In genomic region chr2:155372969-155373368, GRCh38 we compare ENCODE assay signal across 8 cellular contexts.
A peak's percentile ranks its signal among the peaks of the same experiment; 100 is the strongest.
DNase-seq lines count a peak whose midpoint lies in the region; ATAC-seq and TF ChIP-seq lines count a peak whose summit lies in the region.

No MANE protein-coding gene starts in this region.

- TF ChIP-seq CTCF in MCF 10A (IDR thresholded peaks at IDR 0.05; ENCODE audit: unreplicated experiment) (peak; percentile 32), breast epithelium (IDR thresholded peaks at IDR 0.05) (no peak), endodermal cell (conservative IDR thresholded peaks at IDR 0.05) (peak; percentile 74), upper lobe of right lung (IDR thresholded peaks at IDR 0.05) (peak; percentile 13)

- WGBS in endodermal cell (ENCODE audit: insufficient coverage in 1 of 2, insufficient read length in 1 of 2), 2 experiments, result 80 to 94% methylated on average over 1 of the region's 2 CpGs

- H3K4me3 ChIP-seq in breast epithelium (no peak overlapping the region), endodermal cell (ENCODE audit: low read length) (no peak overlapping the region), upper lobe of right lung (no peak overlapping the region)

- CTCF ChIA-PET in MCF 10A (lab: Yijun Ruan, JAX), result interaction anchor here (0.6 to 1.9 kb wide), 12 partner anchors 9 to 1955 kb away, joined by 3 to 9 read pairs (median 4); no protein-coding TSS in a partner anchor

- H3K27ac ChIP-seq in breast epithelium (no peak overlapping the region), endodermal cell (ENCODE audit: low read depth, low read length) (no peak overlapping the region), upper lobe of right lung (no peak overlapping the region)

- DNase-seq in MCF 10A (ENCODE audit: unreplicated experiment) (peak; percentile 33), breast epithelium (ENCODE audit: low spot score in 2 of 2) (no peak), NOMO-1 treated with DMSO at 0.1 percent for 48 hours (lab: John Stamatoyannopoulos, UW; ENCODE audit: unreplicated experiment) (peak; percentile 70), endodermal cell (no peak), upper lobe of right lung (no peak), NCI-H2196 (lab: John Stamatoyannopoulos, UW; ENCODE audit: unreplicated experiment) (no peak)
- DNase-seq in activated CD4-positive, CD25-positive, alpha-beta regulatory T cell (lab: John Stamatoyannopoulos, UW), result no peak
- no peak for DNase-seq in activated T-cell treated with anti-CD3 and anti-CD28 coated beads, Interleukin-2, amount 50 U/mL, for 72 hours

- H3K27ac Mint-ChIP-seq in MCF 10A (ENCODE audit: low read depth, unreplicated experiment) (no peak overlapping the region), endodermal cell (no peak overlapping the region)
- H3K27ac Mint-ChIP-seq in activated T-cell treated with anti-CD3 and anti-CD28 coated beads, Interleukin-2, amount 50 U/mL, for 72 hours, result no peak overlapping the region

- ATAC-seq in upper lobe of right lung, result no peak
- ATAC-seq in activated T-cell treated with anti-CD3 and anti-CD28 coated beads, Interleukin-2, amount 50 U/mL, for 72 hours (replicated peaks in 1 of 2), result no peak

- BruUV-seq in MCF 10A (replicated peaks; lab: Mats Ljungman, UMichigan), result no TSS peak

- H3K4me1 ChIP-seq in breast epithelium (no peaks in the 10 kb centered on the region), endodermal cell (ENCODE audit: control insufficient read depth, insufficient read depth, low read length) (no peaks in the 10 kb centered on the region), upper lobe of right lung (no peaks in the 10 kb centered on the region)

- H3K9ac ChIP-seq in endodermal cell (ENCODE audit: extremely low read depth, low read length, poor library complexity, severe bottlenecking), result no peak overlapping the region

- H3K9me3 Mint-ChIP-seq in MCF 10A (ENCODE audit: unreplicated experiment) (no peaks in the 10 kb centered on the region), endodermal cell (no peaks in the 10 kb centered on the region)
- H3K9me3 Mint-ChIP-seq in activated T-cell treated with anti-CD3 and anti-CD28 coated beads, Interleukin-2, amount 50 U/mL, for 72 hours, result no peaks in the 10 kb centered on the region

- no peaks in the 10 kb centered on the region for H3K36me3 ChIP-seq in breast epithelium
- no peaks in the 10 kb centered on the region for H3K36me3 ChIP-seq in endodermal cell (ENCODE audit: control insufficient read depth, insufficient read depth, low read length)
- H3K36me3 ChIP-seq in upper lobe of right lung, result no peaks in the 10 kb centered on the region

- intact Hi-C loops in MCF 10A (cut with micrococcal nuclease), result loop anchor here (2.0 to 10.0 kb wide), 2 partner anchors 1822 to 1952 kb away; partner anchors contain the start of gene ERMN
- intact Hi-C loops in breast epithelium (cut with DNase I; ENCODE audit: low total_unique reads), result no loop called here
- intact Hi-C loops in upper lobe of right lung (cut with DNase I), result no loop called here

- POLR2A ChIA-PET in MCF 10A (lab: Yijun Ruan, JAX), result no interaction called here

- H3K9me3 ChIP-seq in breast epithelium, result no peaks in the 10 kb centered on the region
- H3K9me3 ChIP-seq in endodermal cell (ENCODE audit: control insufficient read depth, low read length), result no peaks in the 10 kb centered on the region
- no peaks in the 10 kb centered on the region for H3K9me3 ChIP-seq in upper lobe of right lung

- H3K27me3 ChIP-seq in breast epithelium (no peaks in the 10 kb centered on the region), endodermal cell (ENCODE audit: control insufficient read depth, insufficient read depth, low read length, poor library complexity, severe bottlenecking) (no peaks in the 10 kb centered on the region), upper lobe of right lung (no peaks in the 10 kb centered on the region)

- TF ChIP-seq POLR2A in breast epithelium (IDR thresholded peaks at IDR 0.05), result no peak

- H3K27me3 Mint-ChIP-seq in MCF 10A (ENCODE audit: insufficient read depth, unreplicated experiment) (peaks cover 18% of the 10 kb centered on the region), endodermal cell (ENCODE audit: insufficient read depth) (no peaks in the 10 kb centered on the region)
- H3K27me3 Mint-ChIP-seq in activated T-cell treated with anti-CD3 and anti-CD28 coated beads, Interleukin-2, amount 50 U/mL, for 72 hours (ENCODE audit: low read depth), result no peaks in the 10 kb centered on the region

- H3K4me1 Mint-ChIP-seq in MCF 10A (ENCODE audit: insufficient read depth, unreplicated experiment), result no peaks in the 10 kb centered on the region
- no peaks in the 10 kb centered on the region for H3K4me1 Mint-ChIP-seq in endodermal cell
- peaks cover 6% of the 10 kb centered on the region for H3K4me1 Mint-ChIP-seq in activated T-cell treated with anti-CD3 and anti-CD28 coated beads, Interleukin-2, amount 50 U/mL, for 72 hours (ENCODE audit: low read depth)

- H3K36me3 Mint-ChIP-seq in MCF 10A (ENCODE audit: insufficient read depth, unreplicated experiment) (peaks cover 5% of the 10 kb centered on the region), endodermal cell (ENCODE audit: low read depth) (no peaks in the 10 kb centered on the region)
- no peaks in the 10 kb centered on the region for H3K36me3 Mint-ChIP-seq in activated T-cell treated with anti-CD3 and anti-CD28 coated beads, Interleukin-2, amount 50 U/mL, for 72 hours (ENCODE audit: insufficient read depth in 2 of 2)

- no peak overlapping the region for H3K4me3 Mint-ChIP-seq in MCF 10A (ENCODE audit: unreplicated experiment)
- no peak overlapping the region for H3K4me3 Mint-ChIP-seq in endodermal cell
- no peak overlapping the region for H3K4me3 Mint-ChIP-seq in activated T-cell treated with anti-CD3 and anti-CD28 coated beads, Interleukin-2, amount 50 U/mL, for 72 hours

Comparison
In these comparisons a context has a peak if more than half of its experiments do, and no peak if none do; other contexts are left out.
1. DNase-seq: peak in MCF 10A (single experiment) and NOMO-1 treated with DMSO at 0.1 percent for 48 hours (single experiment); none in breast epithelium (0 of 2), endodermal cell (single experiment), upper lobe of right lung (single experiment), NCI-H2196 (single experiment), activated CD4-positive, CD25-positive, alpha-beta regulatory T cell (0 of 4) and activated T-cell treated with anti-CD3 and anti-CD28 coated beads, Interleukin-2, amount 50 U/mL, for 72 hours (0 of 2).
2. CTCF ChIP-seq: peak in MCF 10A (single experiment), endodermal cell (single experiment) and upper lobe of right lung (single experiment); none in breast epithelium (0 of 3).